Comparison of ENCODE assay signal across 9 cellular contexts in the genomic region with DNA sequence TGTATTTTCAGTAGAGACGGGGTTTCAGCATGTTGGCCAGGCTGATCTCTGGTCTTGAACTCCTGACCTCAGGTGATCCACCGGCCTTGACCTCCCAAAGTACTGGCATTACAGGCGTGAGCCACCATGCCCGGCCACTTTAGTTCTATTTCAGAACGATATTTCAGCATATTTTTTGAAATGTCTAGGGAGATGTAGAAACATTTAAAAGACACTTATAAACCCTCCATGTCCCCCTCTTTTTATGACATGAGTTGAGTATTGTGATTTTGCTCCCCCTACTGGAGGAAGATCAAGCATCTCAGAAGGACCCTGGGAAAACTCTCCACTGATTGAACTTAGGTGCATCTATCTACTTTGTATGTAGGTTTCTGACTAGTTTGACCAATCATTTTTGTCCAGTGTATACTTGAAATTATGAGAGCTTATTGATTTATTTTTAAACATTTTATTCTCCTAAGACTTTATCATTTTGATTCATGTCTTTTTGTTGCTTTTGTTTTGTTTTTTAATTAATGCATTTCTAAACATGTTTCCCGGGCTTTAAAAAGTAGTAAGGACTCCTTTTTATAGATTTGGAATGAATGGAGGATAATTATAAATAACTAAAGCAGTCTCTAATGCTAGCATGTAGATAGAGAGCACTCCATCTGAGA.
DNase-seq lines count a peak whose midpoint lies in the region; ATAC-seq and TF ChIP-seq lines count a peak whose summit lies in the region.
"Had no signal": no experiment of that assay in that cellular context is flagged by ENCODE, and none has a peak within 500 bp of the region (broad histone marks: within the 10 kb centered on the region; RNA-seq: fewer than 3 reads in every experiment).

No MANE protein-coding gene starts in this region.

- no peaks in the 10 kb centered on the region for H3K9me3 Mint-ChIP-seq in H9
- no peaks in the 10 kb centered on the region for H3K9me3 Mint-ChIP-seq in MCF 10A (ENCODE audit: unreplicated experiment)

- H3K36me3 ChIP-seq in upper lobe of left lung = peaks cover 0 to 25% (median 11%) of the 10 kb centered on the region in 4 donors

- CTCF ChIA-PET in MCF 10A (lab: Yijun Ruan, JAX) = interaction anchor here (0.7 to 2.9 kb wide), 21 partner anchors 8 to 105 kb away, joined by 3 to 22 read pairs (median 3); partner anchors contain the start of gene CHD9

- TF ChIP-seq EP300 in upper lobe of left lung (IDR thresholded peaks at IDR 0.05) = no peak

- H4K5ac ChIP-seq in H9 (ENCODE audit: insufficient read length, low read depth, low read length) = no peak overlapping the region

- no peak overlapping the region for H2BK120ac ChIP-seq in H9 (ENCODE audit: low read depth, low read length, poor library complexity, severe bottlenecking)

- no peaks in the 10 kb centered on the region for H3K79me1 ChIP-seq in H9 (ENCODE audit: insufficient read depth, low read depth, low read length, poor library complexity, severe bottlenecking)

- TF ChIP-seq CTCF in H9 (conservative IDR thresholded peaks at IDR 0.05) (peak; percentile 85), MCF 10A (IDR thresholded peaks at IDR 0.05; ENCODE audit: unreplicated experiment) (peak; percentile 54), upper lobe of left lung (IDR thresholded peaks at IDR 0.05) (peak; percentile 43 to 64 (median 57))

- H3K56ac ChIP-seq in H9 (ENCODE audit: insufficient read length, low read depth, low read length) = no peak overlapping the region

- WGBS in H9 (ENCODE audit: extremely low coverage, insufficient read length, low lambda C conversion rate) = no CpG with 5 or more reads among the region's 6 CpGs
- 75 to 76% methylated on average over 6 of the region's 6 CpGs for WGBS in upper lobe of left lung, 2 donors

- H3K27ac ChIP-seq in H9 (ENCODE audit: insufficient read length, low read depth, low read length) (no peak overlapping the region), upper lobe of left lung (no peak overlapping the region)
- H3K27ac ChIP-seq: epithelial cell of prostate had no signal

- H3K14ac ChIP-seq in H9 (ENCODE audit: insufficient read depth, low read length) = no peak overlapping the region

- no peak overlapping the region for H3K4me3 ChIP-seq in upper lobe of left lung

- H3T11ph ChIP-seq in H9 (ENCODE audit: low read length) = no peak overlapping the region

- H3K18ac ChIP-seq in H9 (ENCODE audit: insufficient read length, low read depth, low read length) = no peak overlapping the region

- DNase-seq in activated CD8-positive, alpha-beta memory T cell treated with anti-CD3 and anti-CD28 coated beads for 24 hours = peak; percentile 59
- DNase-seq in activated CD8-positive, alpha-beta memory T cell treated with anti-CD3 and anti-CD28 coated beads, Interleukin-2, amount 50 U/mL, for 4 hours = no peak
- no peak for DNase-seq in H9
- peak; percentile 50 for DNase-seq in NCI-H460 (ENCODE audit: extremely low read depth, low read depth)
- DNase-seq in MCF 10A (ENCODE audit: unreplicated experiment) = peak; percentile 65
- DNase-seq in left colon = no peak
- no peak for DNase-seq in upper lobe of left lung
- DNase-seq in DMS79 treated with DMSO at 0.1 percent for 48 hours (lab: John Stamatoyannopoulos, UW) = no peak

- no peak overlapping the region for H3K9ac ChIP-seq in H9 (ENCODE audit: extremely low read depth, insufficient read length, low read length)

- BruUV-seq in MCF 10A (replicated peaks; lab: Mats Ljungman, UMichigan) = no TSS peak

- H3K4me1 ChIP-seq in H9 (ENCODE audit: insufficient read depth, low read length) (no peaks in the 10 kb centered on the region), upper lobe of left lung (no peaks in the 10 kb centered on the region)

- no peak overlapping the region for H2BK12ac ChIP-seq in H9 (ENCODE audit: insufficient read length, low read depth, low read length)

- no peak overlapping the region for H3K23ac ChIP-seq in H9 (ENCODE audit: insufficient read length, low read depth, low read length)

- H3K4ac ChIP-seq in H9 (ENCODE audit: low read depth, low read length) = no peak overlapping the region

- intact Hi-C loops in MCF 10A (cut with micrococcal nuclease) (loop anchor here (1.0 to 5.0 kb wide), 2 partner anchors 47 to 106 kb away; partner anchors contain the start of gene CHD9), left colon (cut with DNase I, micrococcal nuclease) (no loop called here)

- H3K27me3 Mint-ChIP-seq in H9 (ENCODE audit: low read depth) (no peaks in the 10 kb centered on the region), MCF 10A (ENCODE audit: insufficient read depth, unreplicated experiment) (no peaks in the 10 kb centered on the region)

- H4K20me1 ChIP-seq in H9 (ENCODE audit: control insufficient read depth, insufficient read depth, insufficient read length) = no peaks in the 10 kb centered on the region

- TF ChIP-seq POLR2A in upper lobe of left lung (IDR thresholded peaks at IDR 0.05) = no peak

- no peak overlapping the region for H4K8ac ChIP-seq in H9 (replicated peaks; ENCODE audit: insufficient read length, low read depth, low read length)

- no peak overlapping the region for H3K4me3 Mint-ChIP-seq in H9
- H3K4me3 Mint-ChIP-seq in MCF 10A (ENCODE audit: unreplicated experiment) = no peak overlapping the region

- H2BK5ac ChIP-seq in H9 (ENCODE audit: insufficient read length, low read length) = no peak overlapping the region

- H3K27ac Mint-ChIP-seq in H9 (no peak overlapping the region; a peak in 1 of 7 replicates), MCF 10A (ENCODE audit: low read depth, unreplicated experiment) (no peak overlapping the region)

- ATAC-seq in left colon (peak; percentile 78), upper lobe of left lung (ENCODE audit: low FRiP score in 2 of 2) (peak in 1 of 2 donors; percentile 74)

- H3K36me3 Mint-ChIP-seq in H9 (ENCODE audit: insufficient read depth in 1 of 3, low read depth in 3 of 3) = peaks cover 8 to 22% (median 12%) of the 10 kb centered on the region in 3 experiments; a peak in 6 of 7 replicates
- H3K36me3 Mint-ChIP-seq in MCF 10A (ENCODE audit: insufficient read depth, unreplicated experiment) = peaks cover 48% of the 10 kb centered on the region

- H4K91ac ChIP-seq in H9 (ENCODE audit: insufficient read length, low read depth, low read length) = no peak overlapping the region

- H3K23me2 ChIP-seq in H9 (ENCODE audit: insufficient read length, low read depth, low read length, poor library complexity, severe bottlenecking) = no peaks in the 10 kb centered on the region

- H3K27me3 ChIP-seq in H9 (ENCODE audit: insufficient read depth, low read length) (no peaks in the 10 kb centered on the region), upper lobe of left lung (no peaks in the 10 kb centered on the region)

- H3K4me1 Mint-ChIP-seq in H9 (peaks cover 4 to 5% of the 10 kb centered on the region in 2 experiments), MCF 10A (ENCODE audit: insufficient read depth, unreplicated experiment) (peaks cover 11% of the 10 kb centered on the region)

- no peak overlapping the region for H2AK5ac ChIP-seq in H9 (ENCODE audit: insufficient read length, low read length)

- POLR2A ChIA-PET in MCF 10A (lab: Yijun Ruan, JAX) = interaction anchor here (0.7 to 1.5 kb wide), 5 partner anchors 9 to 105 kb away, joined by 3 to 5 read pairs (median 3); partner anchors contain the start of gene CHD9

- H2BK20ac ChIP-seq in H9 (ENCODE audit: low read depth, low read length, poor library complexity, severe bottlenecking) = no peak overlapping the region

- H3K9me3 ChIP-seq in H9 (ENCODE audit: control insufficient read depth, low read depth, low read length) (no peaks in the 10 kb centered on the region), upper lobe of left lung (no peaks in the 10 kb centered on the region)

- no peaks in the 10 kb centered on the region for H3K79me2 ChIP-seq in H9 (ENCODE audit: insufficient read depth, low read length)

- no peak overlapping the region for H2AFZ ChIP-seq in H9 (ENCODE audit: low read length)

- H3K4me2 ChIP-seq in H9 (ENCODE audit: insufficient read depth, insufficient read length, low read length) = no peak overlapping the region

- H2BK15ac ChIP-seq in H9 (ENCODE audit: low read depth, low read length) = no peak overlapping the region

Comparison
In these comparisons a context has a peak if more than half of its experiments do, and no peak if none do; other contexts are left out.
1. DNase-seq: peak in activated CD8-positive, alpha-beta memory T cell treated with anti-CD3 and anti-CD28 coated beads for 24 hours (single experiment), NCI-H460 (single experiment) and MCF 10A (single experiment); none in activated CD8-positive, alpha-beta memory T cell treated with anti-CD3 and anti-CD28 coated beads, Interleukin-2, amount 50 U/mL, for 4 hours (single experiment), H9 (single experiment), left colon (0 of 2), upper lobe of left lung (0 of 2) and DMS79 treated with DMSO at 0.1 percent for 48 hours (single experiment).
2. Peak in every context shown above with its lines, with median percentiles within 50 percentile points of each other: CTCF ChIP-seq.